In genomic region chr6:73732845-73733675, GRCh38 we compare ENCODE assay signal across 8 cellular contexts. TPM values are rescaled to one million over a fixed set of nuclear protein-coding genes. Genes with fewer than 3 reads are reported as not detected.
DNase-seq lines count a peak whose midpoint lies in the region; ATAC-seq and TF ChIP-seq lines count a peak whose summit lies in the region.

No MANE protein-coding gene starts in this region.

- peak overlapping the region in 1 of 8 donors; percentile 73 for H3K27ac Mint-ChIP-seq in CD8-positive, alpha-beta memory T cell
- no peak overlapping the region for H3K27ac Mint-ChIP-seq in endothelial cell (ENCODE audit: unreplicated experiment)
- H3K27ac Mint-ChIP-seq in naive thymus-derived CD8-positive, alpha-beta T cell = no peak overlapping the region

- DNase-seq in CD8-positive, alpha-beta memory T cell = peak; percentile 42 to 73 (median 44)
- DNase-seq in NOMO-1 (lab: John Stamatoyannopoulos, UW; ENCODE audit: unreplicated experiment in 2 of 2) = peak; percentile 51 to 75
- DNase-seq in activated CD8-positive, alpha-beta memory T cell treated with anti-CD3 and anti-CD28 coated beads for 24 hours = peak; percentile 86
- peak; percentile 80 for DNase-seq in endothelial cell (ENCODE audit: low spot score)
- peak; percentile 25 to 79 (median 59) for DNase-seq in naive thymus-derived CD8-positive, alpha-beta T cell
- DNase-seq in stimulated activated CD8-positive, alpha-beta memory T cell treated with anti-CD3 and anti-CD28 coated beads, Interleukin-7, amount 100 ng/mL, for 4 hours (ENCODE audit: low read depth in 2 of 2) = peak; percentile 34 to 46

- no peaks in the 10 kb centered on the region for H3K9me3 ChIP-seq in CD8-positive, alpha-beta memory T cell (ENCODE audit: low read length)

- no peaks in the 10 kb centered on the region for H3K36me3 Mint-ChIP-seq in CD8-positive, alpha-beta memory T cell
- no peaks in the 10 kb centered on the region for H3K36me3 Mint-ChIP-seq in endothelial cell (ENCODE audit: low read depth, unreplicated experiment)
- H3K36me3 Mint-ChIP-seq in naive thymus-derived CD8-positive, alpha-beta T cell = no peaks in the 10 kb centered on the region

- peak; percentile 88 for TF ChIP-seq CTCF in endothelial cell (IDR thresholded peaks at IDR 0.05; ENCODE audit: unreplicated experiment)

- H3K4me1 ChIP-seq in CD8-positive, alpha-beta memory T cell (ENCODE audit: insufficient read depth, low read length) = no peaks in the 10 kb centered on the region

- no peaks in the 10 kb centered on the region for H3K36me3 ChIP-seq in CD8-positive, alpha-beta memory T cell (ENCODE audit: insufficient read depth, low read length)

- H3K27me3 ChIP-seq in CD8-positive, alpha-beta memory T cell (ENCODE audit: insufficient read depth, low read length, poor library complexity, severe bottlenecking) = no peaks in the 10 kb centered on the region

- ATAC-seq in GM19328 (IDR thresholded peaks at IDR 0.05; ENCODE audit: unreplicated experiment) (peak; percentile 84), HG03432 (IDR thresholded peaks at IDR 0.05; ENCODE audit: unreplicated experiment) (peak; percentile 74)
- ATAC-seq in naive thymus-derived CD8-positive, alpha-beta T cell = peak; percentile 97

- no peaks in the 10 kb centered on the region for H3K4me1 Mint-ChIP-seq in CD8-positive, alpha-beta memory T cell
- H3K4me1 Mint-ChIP-seq in endothelial cell (ENCODE audit: unreplicated experiment) = peaks cover 7% of the 10 kb centered on the region
- peaks cover 0 to 5% (median 1%) of the 10 kb centered on the region in 4 donors for H3K4me1 Mint-ChIP-seq in naive thymus-derived CD8-positive, alpha-beta T cell

- H3K9me3 Mint-ChIP-seq in CD8-positive, alpha-beta memory T cell = no peaks in the 10 kb centered on the region
- no peaks in the 10 kb centered on the region for H3K9me3 Mint-ChIP-seq in endothelial cell (ENCODE audit: unreplicated experiment)
- no peaks in the 10 kb centered on the region for H3K9me3 Mint-ChIP-seq in naive thymus-derived CD8-positive, alpha-beta T cell

- POLR2A ChIA-PET in CD8-positive, alpha-beta memory T cell (lab: Charles Lee) = interaction anchor here (1.5 kb wide), 1 partner anchor 79 kb away, joined by 4 read pairs; the partner anchor contains the start of gene SLC17A5
- POLR2A ChIA-PET in naive thymus-derived CD8-positive, alpha-beta T cell (lab: Charles Lee) = interaction anchor here (1.0 kb wide), 1 partner anchor 80 kb away, joined by 3 read pairs; no protein-coding TSS in a partner anchor

- CTCF ChIA-PET in CD8-positive, alpha-beta memory T cell (lab: Charles Lee) = interaction anchor here (0.8 to 3.3 kb wide), 12 partner anchors 10 to 1477 kb away, joined by 3 to 35 read pairs (median 4); no protein-coding TSS in a partner anchor

- H3K27me3 Mint-ChIP-seq in CD8-positive, alpha-beta memory T cell = peaks cover 4 to 13% of the 10 kb centered on the region in 2 donors
- no peaks in the 10 kb centered on the region for H3K27me3 Mint-ChIP-seq in endothelial cell (ENCODE audit: unreplicated experiment)
- peaks cover 0 to 4% (median 0%) of the 10 kb centered on the region in 5 donors for H3K27me3 Mint-ChIP-seq in naive thymus-derived CD8-positive, alpha-beta T cell

- H3K4me3 Mint-ChIP-seq in CD8-positive, alpha-beta memory T cell = no peak overlapping the region
- no peak overlapping the region for H3K4me3 Mint-ChIP-seq in endothelial cell (ENCODE audit: unreplicated experiment)
- no peak overlapping the region for H3K4me3 Mint-ChIP-seq in naive thymus-derived CD8-positive, alpha-beta T cell

- no peak overlapping the region for H3K4me3 ChIP-seq in CD8-positive, alpha-beta memory T cell (ENCODE audit: low read length)

- no peak overlapping the region for H3K27ac ChIP-seq in CD8-positive, alpha-beta memory T cell (ENCODE audit: low read depth, low read length)

RNA-seq across cellular contexts. Expression of gene CD109, which starts 37.1 kb away (rescaled TPM):
- 10 to 100 TPM; 22.8 to 24.5 TPM for total RNA-seq in CD8-positive, alpha-beta memory T cell
- not detected for polyA plus RNA-seq in CD8-positive, alpha-beta memory T cell
- total RNA-seq in endothelial cell (ENCODE audit: unreplicated experiment) = 60.2 TPM
- total RNA-seq in naive thymus-derived CD8-positive, alpha-beta T cell = under 1 TPM; 0.41 to 0.47 TPM
- not detected for polyA plus RNA-seq in naive thymus-derived CD8-positive, alpha-beta T cell

Comparison
In these comparisons a context has a peak if more than half of its experiments do, and no peak if none do; other contexts are left out.
1. RNA of gene CD109, which starts 37.1 kb away (total RNA-seq): 60.2 TPM in endothelial cell (single experiment) and 22.8 to 24.5 TPM in CD8-positive, alpha-beta memory T cell; 0.41 to 0.47 TPM in naive thymus-derived CD8-positive, alpha-beta T cell; every median in the first group is over 10 times any median in the second.
2. Peak in every context shown above with its lines, with median percentiles within 50 percentile points of each other: DNase-seq and ATAC-seq.